ENCODE assay signal across 1 cellular context in genomic region chr11:62879150-62879549, GRCh38.
TF ChIP-seq lines count a peak whose summit lies in the region.

No MANE protein-coding gene starts in this region.

TF ChIP-seq in endothelial cell of umbilical vein, 7 proteins besides CTCF, POLR2A, EP300 and RAD21:
- TF ChIP-seq EZH2 (IDR thresholded peaks at IDR 0.05; ENCODE audit: borderline replicate concordance, low read depth, low read length, severe bottlenecking) (no peak), FOS (IDR thresholded peaks at IDR 0.05; ENCODE audit: borderline replicate concordance, insufficient read depth, low read length) (no peak), POLR2AphosphoS5 (IDR thresholded peaks at IDR 0.05; ENCODE audit: insufficient read depth, low read depth, low read length) (no peak), MYC (IDR thresholded peaks at IDR 0.05; ENCODE audit: low read depth, low read length) (no peak), GATA2 (IDR thresholded peaks at IDR 0.05; ENCODE audit: insufficient read depth, insufficient read length, low read depth, low read length) (no peak), JUN (IDR thresholded peaks at IDR 0.05; ENCODE audit: borderline replicate concordance, insufficient read depth, insufficient read length, low read depth) (no peak)
- TF ChIP-seq, protein P1, sequence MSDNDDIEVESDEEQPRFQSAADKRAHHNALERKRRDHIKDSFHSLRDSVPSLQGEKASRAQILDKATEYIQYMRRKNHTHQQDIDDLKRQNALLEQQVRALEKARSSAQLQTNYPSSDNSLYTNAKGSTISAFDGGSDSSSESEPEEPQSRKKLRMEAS (IDR thresholded peaks at IDR 0.05; ENCODE audit: insufficient read depth, insufficient read length): no peak
